Comparison of ENCODE assay signal across 8 cellular contexts in genomic region chr15:65376767-65377104, GRCh38.
DNase-seq lines count a peak whose midpoint lies in the region; ATAC-seq and TF ChIP-seq lines count a peak whose summit lies in the region.

No MANE protein-coding gene starts in this region.

- DNase-seq in DMS53 treated with DMSO at 0.1 percent for 48 hours (lab: John Stamatoyannopoulos, UW; ENCODE audit: unreplicated experiment) (peak; percentile 16), RWPE2 (ENCODE audit: low spot score) (no peak), fibroblast of pulmonary artery (ENCODE audit: low read depth) (no peak), pons (ENCODE audit: low spot score) (peak; percentile 15), DMS114 treated with DMSO at 0.1 percent for 48 hours (lab: John Stamatoyannopoulos, UW; ENCODE audit: unreplicated experiment) (no peak), SKM-1 (lab: John Stamatoyannopoulos, UW; ENCODE audit: unreplicated experiment) (no peak)

- peak; percentile 33 for ATAC-seq in RWPE2 (ENCODE audit: low read depth)
- no peak for ATAC-seq in GM18861 (IDR thresholded peaks at IDR 0.05; ENCODE audit: unreplicated experiment)
- no peak for ATAC-seq in GM21526 (IDR thresholded peaks at IDR 0.05; ENCODE audit: low FRiP score, unreplicated experiment)

- no peaks in the 10 kb centered on the region for H3K36me3 ChIP-seq in RWPE2 (ENCODE audit: low read depth)

- H3K27me3 ChIP-seq in RWPE2 (ENCODE audit: insufficient read depth, poor library complexity, severe bottlenecking) = peaks cover 82% of the 10 kb centered on the region

- TF ChIP-seq CTCF in RWPE2 (IDR thresholded peaks at IDR 0.05; ENCODE audit: poor library complexity, severe bottlenecking) (no peak), fibroblast of pulmonary artery (IDR thresholded peaks at IDR 0.05; ENCODE audit: low read length, missing control alignments) (no peak)

- no peak overlapping the region for H3K27ac ChIP-seq in RWPE2 (ENCODE audit: poor library complexity, severe bottlenecking)

- no peaks in the 10 kb centered on the region for H3K9me3 ChIP-seq in RWPE2 (ENCODE audit: severe bottlenecking)

- no peaks in the 10 kb centered on the region for H3K4me1 ChIP-seq in RWPE2 (ENCODE audit: insufficient read depth, poor library complexity, severe bottlenecking)

- H3K4me3 ChIP-seq in RWPE2 (ENCODE audit: severe bottlenecking) (peak overlapping the region; percentile 38), fibroblast of pulmonary artery (replicated peaks; ENCODE audit: low read depth, low read length) (peak overlapping the region; percentile 41)

Comparison
In these comparisons a context has a peak if more than half of its experiments do, and no peak if none do; other contexts are left out.
1. DNase-seq: peak in DMS53 treated with DMSO at 0.1 percent for 48 hours (single experiment) and pons (single experiment); none in RWPE2 (single experiment), fibroblast of pulmonary artery (single experiment), DMS114 treated with DMSO at 0.1 percent for 48 hours (single experiment) and SKM-1 (single experiment).